ENCODE assay signal across 8 cellular contexts in genomic region chr11:59801981-59802638, GRCh38. TPM values are rescaled to one million over a fixed set of nuclear protein-coding genes. Genes with fewer than 3 reads are reported as not detected.
DNase-seq lines count a peak whose midpoint lies in the region; ATAC-seq and TF ChIP-seq lines count a peak whose summit lies in the region.
"Had no signal": no experiment of that assay in that cellular context is flagged by ENCODE, and none has a peak within 500 bp of the region (broad histone marks: within the 10 kb centered on the region; RNA-seq: fewer than 3 reads in every experiment).

No MANE protein-coding gene starts in this region.

- no peak overlapping the region for H3K4me3 Mint-ChIP-seq in stimulated activated effector memory CD8-positive, alpha-beta T cell treated with anti-CD3 and anti-CD28 coated beads, Interleukin-12 subunit alpha, Interleukin-12 subunit beta, amount 100 ng/mL, for 72 hours

- H3K27ac ChIP-seq in Panc1 (ENCODE audit: low read length): no peak overlapping the region

- BruUV-seq in Panc1 (replicated peaks; lab: Mats Ljungman, UMichigan): TSS peak; percentile 31

- H3K9me3 Mint-ChIP-seq in stimulated activated effector memory CD8-positive, alpha-beta T cell treated with anti-CD3 and anti-CD28 coated beads, Interleukin-12 subunit alpha, Interleukin-12 subunit beta, amount 100 ng/mL, for 72 hours: no peaks in the 10 kb centered on the region

- no peak for TF ChIP-seq CTCF in Panc1 (IDR thresholded peaks at IDR 0.05)

- H3K4me1 Mint-ChIP-seq in stimulated activated effector memory CD8-positive, alpha-beta T cell treated with anti-CD3 and anti-CD28 coated beads, Interleukin-12 subunit alpha, Interleukin-12 subunit beta, amount 100 ng/mL, for 72 hours: peaks cover 5% of the 10 kb centered on the region

- H3K4me3 ChIP-seq in Panc1 (ENCODE audit: low read depth in 2 of 2, low read length in 2 of 2): no peak overlapping the region

- no peaks in the 10 kb centered on the region for H3K4me1 ChIP-seq in Panc1 (ENCODE audit: control insufficient read depth, insufficient read depth, low read length)

- ATAC-seq in GM21723 (IDR thresholded peaks at IDR 0.05; ENCODE audit: unreplicated experiment) (peak; percentile 24), Panc1 (peak; percentile 86), GM19467 (IDR thresholded peaks at IDR 0.05; ENCODE audit: unreplicated experiment) (no peak), HG03045 (IDR thresholded peaks at IDR 0.05; ENCODE audit: unreplicated experiment) (no peak)
- ATAC-seq in stimulated activated effector memory CD8-positive, alpha-beta T cell treated with anti-CD3 and anti-CD28 coated beads, Interleukin-12 subunit alpha, Interleukin-12 subunit beta, amount 100 ng/mL, for 72 hours: peak; percentile 37

- POLR2A ChIA-PET in Panc1 (lab: Charles Lee): interaction anchor here (0.6 to 1.4 kb wide), 2 partner anchors 48 to 130 kb away, joined by 4 to 5 read pairs; partner anchors contain the start of gene STX3

- DNase-seq in Panc1 (ENCODE audit: low read depth, low spot score): no peak
- DNase-seq in globus pallidus (ENCODE audit: low spot score): peak; percentile 76
- no peak for DNase-seq in stimulated activated effector memory CD8-positive, alpha-beta T cell treated with anti-CD3 and anti-CD28 coated beads, Interleukin-12 subunit alpha, Interleukin-12 subunit beta, amount 100 ng/mL, for 72 hours (ENCODE audit: low spot score in 2 of 2)
- no peak for DNase-seq in GM19238 (ENCODE audit: insufficient read length, low spot score)
- DNase-seq: NCI-H774 had no signal

- intact Hi-C loops in Panc1 (cut with micrococcal nuclease; ENCODE audit: unreplicated experiment): loop anchor here (1.0 to 10.0 kb wide), 2 partner anchors 48 to 137 kb away; partner anchors contain the start of gene PATL1

- no peak overlapping the region for H3K27ac Mint-ChIP-seq in stimulated activated effector memory CD8-positive, alpha-beta T cell treated with anti-CD3 and anti-CD28 coated beads, Interleukin-12 subunit alpha, Interleukin-12 subunit beta, amount 100 ng/mL, for 72 hours

- peaks cover 55% of the 10 kb centered on the region for H3K36me3 Mint-ChIP-seq in stimulated activated effector memory CD8-positive, alpha-beta T cell treated with anti-CD3 and anti-CD28 coated beads, Interleukin-12 subunit alpha, Interleukin-12 subunit beta, amount 100 ng/mL, for 72 hours

- peaks cover 8% of the 10 kb centered on the region for H3K36me3 ChIP-seq in Panc1 (ENCODE audit: control insufficient read depth, insufficient read depth, low read length)

- H3K9me3 ChIP-seq in Panc1 (ENCODE audit: control insufficient read depth, insufficient read depth, low read depth, low read length): no peaks in the 10 kb centered on the region

- CTCF ChIA-PET in Panc1 (lab: Charles Lee): interaction anchor here (0.6 to 1.0 kb wide), 4 partner anchors 27 to 75 kb away, joined by 3 to 8 read pairs (median 6); partner anchors contain the start of gene STX3

- in situ Hi-C loops in Panc1 (cut with HindIII; ENCODE audit: low pct_unique_long_range_greater_than_20kb, low sequenced_read_pairs): no loop called here

- no peaks in the 10 kb centered on the region for H3K27me3 ChIP-seq in Panc1 (ENCODE audit: control insufficient read depth, insufficient read depth, low read length)

RNA-seq across cellular contexts. Expression of gene MRPL16, which starts 8.5 kb away (rescaled TPM):
- total RNA-seq in Panc1 (2021; ENCODE audit: unreplicated experiment): 41.8 TPM
- polyA plus RNA-seq in Panc1 (2012; ENCODE audit: insufficient read length): 45.7 TPM

RNA-seq across cellular contexts. Expression of gene CBLIF, which starts 43.2 kb away (rescaled TPM):
- total RNA-seq in Panc1 (2021; ENCODE audit: unreplicated experiment): not detected
- polyA plus RNA-seq in Panc1 (2012; ENCODE audit: insufficient read length): not detected

RNA-seq across cellular contexts. Expression of gene STX3, which starts 46.9 kb away (rescaled TPM):
- total RNA-seq in Panc1 (2021; ENCODE audit: unreplicated experiment): 34.8 TPM
- 18.8 TPM for polyA plus RNA-seq in Panc1 (2012; ENCODE audit: insufficient read length)

Comparison
In these comparisons a context has a peak if more than half of its experiments do, and no peak if none do; other contexts are left out.
1. ATAC-seq: peak in GM21723 (single experiment), Panc1 (single experiment) and stimulated activated effector memory CD8-positive, alpha-beta T cell treated with anti-CD3 and anti-CD28 coated beads, Interleukin-12 subunit alpha, Interleukin-12 subunit beta, amount 100 ng/mL, for 72 hours (single experiment); none in GM19467 (single experiment) and HG03045 (single experiment).